In the genomic region with DNA sequence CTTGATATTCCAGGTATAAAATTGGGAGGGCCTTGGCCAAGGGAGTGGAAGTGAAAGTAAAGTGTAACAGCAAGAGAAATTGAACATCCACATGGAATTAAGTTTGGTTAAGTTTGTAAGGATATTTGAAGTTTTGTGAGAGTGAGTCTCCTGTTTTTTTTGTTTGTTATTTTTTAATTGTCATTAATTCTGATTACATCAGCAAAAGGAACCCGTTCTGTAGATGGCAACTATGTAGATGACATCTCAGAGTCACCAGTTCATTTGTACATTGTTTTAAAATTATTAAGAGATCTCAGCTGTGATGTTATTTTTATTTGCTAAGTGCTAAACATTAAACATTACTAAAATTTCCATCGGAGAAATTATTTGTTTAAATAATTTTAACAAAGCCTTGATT, we compare ENCODE assay signal across 2 cellular contexts.
TF ChIP-seq lines count a peak whose summit lies in the region.

No MANE protein-coding gene starts in this region.

TF ChIP-seq in A549, 52 proteins besides CTCF, POLR2A, EP300 and RAD21:
- TF ChIP-seq USF2 (IDR thresholded peaks at IDR 0.05): no peak
- TF ChIP-seq RARB (CRISPR knock-in tag; IDR thresholded peaks at IDR 0.05): no peak
- no peak for TF ChIP-seq ATOH8 (CRISPR knock-in tag; IDR thresholded peaks at IDR 0.05; ENCODE audit: low read depth)
- TF ChIP-seq MAFK (IDR thresholded peaks at IDR 0.05; ENCODE audit: partially characterized antibody): peak; percentile 65
- no peak for TF ChIP-seq CEBPB (IDR thresholded peaks at IDR 0.05)

TF ChIP-seq in IMR-90, 13 proteins besides CTCF, POLR2A, EP300 and RAD21 (continued from another document):
- TF ChIP-seq RCOR1 (IDR thresholded peaks at IDR 0.05; ENCODE audit: insufficient replicate concordance, low read length) (no peak), MAFK (IDR thresholded peaks at IDR 0.05; ENCODE audit: low read depth, low read length) (peak; percentile 73)
TF ChIP-seq in IMR-90: peak in this region for 1.
